In genomic region chr12:20757-21156, GRCh38 we compare ENCODE assay signal across 1 cellular context.
TF ChIP-seq lines count a peak whose summit lies in the region.

No MANE protein-coding gene starts in this region.

TF ChIP-seq in HepG2, 621 proteins besides CTCF, POLR2A, EP300 and RAD21 (continued from another document):
- no peak for TF ChIP-seq ZUFSP (CRISPR knock-in tag; IDR thresholded peaks at IDR 0.05; ENCODE audit: borderline replicate concordance)
- peak; percentile 64; the same call in 1 of the 2 replicates for TF ChIP-seq KDM4B (CRISPR knock-in tag; IDR thresholded peaks at IDR 0.05)
- no peak for TF ChIP-seq NCOA5 (CRISPR knock-in tag; IDR thresholded peaks at IDR 0.05)
- peak; percentile 76 for TF ChIP-seq ZNF614 (CRISPR knock-in tag; IDR thresholded peaks at IDR 0.05; ENCODE audit: borderline replicate concordance)
- TF ChIP-seq HHEX (CRISPR knock-in tag; IDR thresholded peaks at IDR 0.05) = no peak
- peak; percentile 81 for TF ChIP-seq HDAC1 (CRISPR knock-in tag; IDR thresholded peaks at IDR 0.05)
- TF ChIP-seq ZNF143 (CRISPR knock-in tag; IDR thresholded peaks at IDR 0.05) = no peak
- no peak for TF ChIP-seq ZNF33B (CRISPR knock-in tag; IDR thresholded peaks at IDR 0.05)
- no peak for TF ChIP-seq ZNF740 (CRISPR knock-in tag; IDR thresholded peaks at IDR 0.05)
- TF ChIP-seq TAF1 (CRISPR knock-in tag; IDR thresholded peaks at IDR 0.05) = peak; percentile 33; the same call in 1 of the 2 replicates
- TF ChIP-seq MLX (CRISPR knock-in tag; IDR thresholded peaks at IDR 0.05) = no peak
- peak; percentile 22; the same call in 1 of the 2 replicates for TF ChIP-seq ZBTB33 (CRISPR knock-in tag; IDR thresholded peaks at IDR 0.05)
- no peak for TF ChIP-seq PRDM10 (CRISPR knock-in tag; IDR thresholded peaks at IDR 0.05; ENCODE audit: low read depth)
- TF ChIP-seq ELK4 (CRISPR knock-in tag; IDR thresholded peaks at IDR 0.05; ENCODE audit: borderline replicate concordance) = no peak
- no peak for TF ChIP-seq ZNF605 (CRISPR knock-in tag; IDR thresholded peaks at IDR 0.05)
- TF ChIP-seq ZNF891 (CRISPR knock-in tag; IDR thresholded peaks at IDR 0.05) = no peak; the same call in 1 of the 2 replicates
- no peak for TF ChIP-seq RORA (CRISPR knock-in tag; IDR thresholded peaks at IDR 0.05)
- TF ChIP-seq PCBP2 (optimal IDR thresholded peaks at IDR 0.05; ENCODE audit: low read depth, low read length, poor library complexity, severe bottlenecking) = no peak
- no peak for TF ChIP-seq TRIM24 (CRISPR knock-in tag; IDR thresholded peaks at IDR 0.05)
- no peak; the same call in 1 of the 2 replicates for TF ChIP-seq DR1 (CRISPR knock-in tag; IDR thresholded peaks at IDR 0.05)
- TF ChIP-seq ZFP37 (CRISPR knock-in tag; IDR thresholded peaks at IDR 0.05; ENCODE audit: borderline replicate concordance) = no peak
- TF ChIP-seq ZBTB21 (CRISPR knock-in tag; IDR thresholded peaks at IDR 0.05) = no peak
TF ChIP-seq in HepG2: peak in this region for 165.
